ENCODE assay signal across 31 cellular contexts in the genomic region with DNA sequence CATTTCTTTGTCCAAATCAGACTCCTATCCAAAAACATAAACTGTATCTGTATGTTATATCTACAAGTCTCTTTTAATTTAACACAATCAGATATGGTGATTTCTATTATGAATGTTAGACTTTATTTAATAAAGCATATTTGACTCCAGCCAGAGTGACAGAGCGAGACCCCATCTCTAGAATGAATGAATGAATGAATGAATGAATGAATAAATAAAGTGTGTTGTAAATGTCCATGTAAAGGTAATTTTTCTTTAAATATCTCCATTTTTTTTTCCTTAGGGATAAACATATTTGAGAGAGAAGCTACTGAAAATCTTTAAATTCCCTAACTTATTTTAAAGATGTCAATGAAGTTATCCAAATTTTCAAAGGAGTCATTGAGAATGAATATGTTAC.
"Had no signal": no experiment of that assay in that cellular context is flagged by ENCODE, and none has a peak within 500 bp of the region (broad histone marks: within the 10 kb centered on the region; RNA-seq: fewer than 3 reads in every experiment).

No MANE protein-coding gene starts in this region.

- H3K4me1 ChIP-seq: gastroesophageal sphincter, heart right ventricle had no signal

- DNase-seq: activated CD4-positive, alpha-beta memory T cell treated with anti-CD3 and anti-CD28 coated beads, Interleukin-2, amount 10 ng/mL, durations not matched to agents 7 days and 5 days; activated CD4-positive, alpha-beta T cell treated with anti-CD3 and anti-CD28 coated beads for 36 hours; activated CD4-positive, alpha-beta T cell treated with anti-CD3 and anti-CD28 coated beads, Interleukin-2, amount 10 ng/mL, durations not matched to agents 7 days and 5 days; activated CD4-positive, alpha-beta T cell treated with anti-CD3 and anti-CD28 coated beads, Interleukin-2, amount 50 U/mL, for 4 hours; activated CD4-positive, CD25-positive, alpha-beta regulatory T cell; activated CD4-positive, CD25-positive, alpha-beta regulatory T cell treated with anti-CD3 and anti-CD28 coated beads, Interleukin-2, amount 50 U/mL, for 72 hours; activated CD8-positive, alpha-beta memory T cell treated with anti-CD3 and anti-CD28 coated beads, Interleukin-2, amount 50 U/mL, for 48 hours; activated effector memory CD4-positive, alpha-beta T cell treated with Interleukin-2 at 50 U/mL for 16 hours; activated gamma-delta T cell treated with Interleukin-2 at 50 U/mL for 16 hours; activated naive CD4-positive, alpha-beta T cell treated with anti-CD3 and anti-CD28 coated beads, Interleukin-2, amount 50 U/mL, for 16 hours; activated naive CD4-positive, alpha-beta T cell treated with Interleukin-2 at 50 U/mL for 16 hours; activated T-cell treated with anti-CD3 and anti-CD28 coated beads for 4 hours; activated T-cell treated with anti-CD3 and anti-CD28 coated beads, Interleukin-2, amount 50 U/mL, for 24 hours; amniotic stem cell; anterior cingulate cortex; caudate nucleus; cortex of kidney; dermis blood vessel endothelial cell; effector CD4-positive, alpha-beta T cell; effector memory CD8-positive, alpha-beta T cell; esophagus squamous epithelium; foreskin melanocyte; heart right ventricle; T-helper 1 cell; T-helper 17 cell; T1000 had no signal

- H3K27ac ChIP-seq: epithelial cell of prostate, esophagus squamous epithelium, gastroesophageal sphincter, heart right ventricle had no signal

- H3K27me3 ChIP-seq: esophagus squamous epithelium, gastroesophageal sphincter, heart right ventricle had no signal

- H3K9me3 ChIP-seq: esophagus squamous epithelium, gastroesophageal sphincter, heart right ventricle had no signal

- H3K4me3 ChIP-seq: esophagus squamous epithelium, gastroesophageal sphincter, heart right ventricle had no signal

- FAIRE-seq: astrocyte, endothelial cell of umbilical vein had no signal

- ATAC-seq: activated CD4-positive, alpha-beta T cell treated with anti-CD3 and anti-CD28 coated beads for 36 hours; activated T-helper 17 cell treated with anti-CD3 and anti-CD28 coated beads, Interleukin-2, amount 50 U/mL, for 72 hours; effector memory CD8-positive, alpha-beta T cell; gastroesophageal sphincter; heart right ventricle; T-helper 17 cell had no signal
